ENCODE assay signal across 9 cellular contexts in genomic region chr13:111210488-111210887, GRCh38.
DNase-seq lines count a peak whose midpoint lies in the region; ATAC-seq and TF ChIP-seq lines count a peak whose summit lies in the region.
"Had no signal": no experiment of that assay in that cellular context is flagged by ENCODE, and none has a peak within 500 bp of the region (broad histone marks: within the 10 kb centered on the region; RNA-seq: fewer than 3 reads in every experiment).

No MANE protein-coding gene starts in this region.

- H3K27ac ChIP-seq in HUES64 (ENCODE audit: low read depth, low read length): peak overlapping the region; percentile 90

- no peaks in the 10 kb centered on the region for H3K9me3 ChIP-seq in HUES64 (ENCODE audit: insufficient read depth, low read depth, low read length)

- DNase-seq in 8988T (peak; percentile 51), endothelial cell (ENCODE audit: low spot score) (no peak), midbrain (lab: John Stamatoyannopoulos, UW) (peak; percentile 75), CD1c-positive myeloid dendritic cell (ENCODE audit: extremely low spot score) (no peak), middle frontal gyrus (ENCODE audit: extremely low spot score, low spot score) (no peak), KG1 (lab: John Stamatoyannopoulos, UW) (no peak)

- peak overlapping the region; percentile 56 for H3K4me3 Mint-ChIP-seq in endothelial cell (ENCODE audit: unreplicated experiment)

- H3K27me3 ChIP-seq in HUES64 (ENCODE audit: insufficient read depth, low read length): no peaks in the 10 kb centered on the region

- H3K27ac Mint-ChIP-seq in endothelial cell (ENCODE audit: unreplicated experiment): peak overlapping the region; percentile 70

- 70% methylated on average over 9 of the region's 9 CpGs for WGBS in HUES64

- no peak overlapping the region for H3K4me3 ChIP-seq in HUES64 (ENCODE audit: low read length)

- peaks cover 69% of the 10 kb centered on the region for H3K4me1 ChIP-seq in HUES64 (ENCODE audit: insufficient read depth, low read length)

- peaks cover 13% of the 10 kb centered on the region for H3K27me3 Mint-ChIP-seq in endothelial cell (ENCODE audit: unreplicated experiment)

- TF ChIP-seq CTCF in endothelial cell (IDR thresholded peaks at IDR 0.05; ENCODE audit: unreplicated experiment): no peak

- H3K9me3 Mint-ChIP-seq in endothelial cell (ENCODE audit: unreplicated experiment): no peaks in the 10 kb centered on the region

- peaks cover 86% of the 10 kb centered on the region for H3K4me1 Mint-ChIP-seq in endothelial cell (ENCODE audit: unreplicated experiment)

- peak overlapping the region; percentile 15; the same call in 1 of the 2 replicates for H3K9ac ChIP-seq in HUES64 (ENCODE audit: low read depth, low read length)

- peaks cover 64% of the 10 kb centered on the region for H3K36me3 Mint-ChIP-seq in endothelial cell (ENCODE audit: low read depth, unreplicated experiment)

- no peaks in the 10 kb centered on the region for H3K36me3 ChIP-seq in HUES64 (ENCODE audit: insufficient read depth, low read length)

- ATAC-seq in GM18867 (IDR thresholded peaks at IDR 0.05; ENCODE audit: unreplicated experiment): no peak
- ATAC-seq: activated CD4-positive, CD25-positive, alpha-beta regulatory T cell treated with anti-CD3 and anti-CD28 coated beads, Interleukin-2, amount 50 U/mL, for 24 hours had no signal

Comparison
In these comparisons a context has a peak if more than half of its experiments do, and no peak if none do; other contexts are left out.
1. DNase-seq: peak in 8988T (single experiment) and midbrain (single experiment); none in endothelial cell (single experiment), CD1c-positive myeloid dendritic cell (single experiment), middle frontal gyrus (single experiment) and KG1 (single experiment).